Comparison of ENCODE assay signal across 11 cellular contexts in the genomic region with DNA sequence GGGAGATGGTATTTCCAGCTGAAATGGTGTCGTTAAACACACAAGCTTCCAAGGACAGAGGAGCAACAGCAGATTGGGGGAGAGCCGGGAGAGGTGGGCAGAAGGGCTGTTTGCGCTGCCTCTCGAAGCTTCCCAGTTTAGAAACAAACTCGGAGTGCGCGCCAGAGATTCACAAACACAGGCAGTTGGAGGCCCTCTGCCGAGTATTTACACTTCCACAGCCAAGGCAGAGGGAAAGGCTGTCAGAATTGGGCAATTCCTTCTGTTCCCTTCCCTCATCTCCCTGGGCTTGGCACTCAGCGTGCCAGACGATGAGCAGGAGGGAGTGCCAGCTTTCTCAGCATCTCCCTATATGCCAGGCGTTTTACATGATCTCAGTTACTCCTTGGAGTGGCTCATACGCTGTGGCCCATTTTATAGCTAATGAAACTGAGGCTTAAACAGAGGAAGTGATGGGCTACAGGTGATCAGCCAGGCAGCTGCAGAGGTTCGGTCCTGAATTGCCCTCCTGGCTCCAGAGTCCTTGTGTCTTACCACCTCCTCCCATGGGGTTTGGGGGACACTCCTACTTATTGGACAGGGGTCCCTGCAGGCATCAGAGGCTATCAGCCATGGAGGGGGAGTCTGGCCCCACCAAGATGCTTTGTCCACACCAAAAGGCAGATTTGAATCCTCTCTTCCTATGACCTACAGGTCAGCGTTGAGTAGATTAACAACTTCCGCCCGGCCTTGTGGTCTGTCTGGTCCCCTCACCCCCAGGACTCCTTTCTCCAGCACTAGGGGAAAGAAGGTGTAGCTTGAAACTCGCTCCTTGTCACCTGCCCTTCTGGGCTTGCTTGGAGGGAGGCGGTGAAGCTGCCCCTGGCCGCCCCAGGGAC. TPM values are rescaled to one million over a fixed set of nuclear protein-coding genes. Genes with fewer than 3 reads are reported as not detected.
DNase-seq lines count a peak whose midpoint lies in the region; TF ChIP-seq lines count a peak whose summit lies in the region.
"Had no signal": no experiment of that assay in that cellular context is flagged by ENCODE, and none has a peak within 500 bp of the region (broad histone marks: within the 10 kb centered on the region; RNA-seq: fewer than 3 reads in every experiment).

No MANE protein-coding gene starts in this region.

- H3K27ac ChIP-seq in right atrium auricular region = peak overlapping the region; percentile 79 to 89

- no peak overlapping the region for H3K27ac Mint-ChIP-seq in activated naive CD4-positive, alpha-beta T cell treated with anti-CD3 and anti-CD28 coated beads for 36 hours

- H3K36me3 ChIP-seq in adipocyte (ENCODE audit: control insufficient read depth, insufficient read depth, low read length, severe bottlenecking) (no peaks in the 10 kb centered on the region), right atrium auricular region (no peaks in the 10 kb centered on the region)

- H3K4me3 ChIP-seq in adipocyte (ENCODE audit: low read length) = peak overlapping the region; percentile 38
- no peak overlapping the region for H3K4me3 ChIP-seq in right atrium auricular region

- peaks cover 30% of the 10 kb centered on the region for H3K27me3 Mint-ChIP-seq in activated naive CD4-positive, alpha-beta T cell treated with anti-CD3 and anti-CD28 coated beads for 36 hours (ENCODE audit: low read depth)

- no peak for TF ChIP-seq CTCF in right atrium auricular region (IDR thresholded peaks at IDR 0.05)

- H3K9me3 ChIP-seq in adipocyte (ENCODE audit: control insufficient read depth, low read length) (no peaks in the 10 kb centered on the region), right atrium auricular region (no peaks in the 10 kb centered on the region)

- H3K4me1 Mint-ChIP-seq in activated naive CD4-positive, alpha-beta T cell treated with anti-CD3 and anti-CD28 coated beads for 36 hours (ENCODE audit: low read depth) = peaks cover 2% of the 10 kb centered on the region

- no peak overlapping the region for H3K4me3 Mint-ChIP-seq in activated naive CD4-positive, alpha-beta T cell treated with anti-CD3 and anti-CD28 coated beads for 36 hours

- H3K27me3 ChIP-seq in adipocyte (replicated peaks; ENCODE audit: control insufficient read depth, insufficient read depth, low read length) = peaks cover 52% of the 10 kb centered on the region
- H3K27me3 ChIP-seq in right atrium auricular region = no peaks in the 10 kb centered on the region

- no peaks in the 10 kb centered on the region for H3K36me3 Mint-ChIP-seq in activated naive CD4-positive, alpha-beta T cell treated with anti-CD3 and anti-CD28 coated beads for 36 hours (ENCODE audit: low read depth)

- peak overlapping the region; percentile 20 for H3K9ac ChIP-seq in adipocyte (ENCODE audit: low read length)

- H3K4me1 ChIP-seq in adipocyte (ENCODE audit: control insufficient read depth, insufficient read depth, low read length) (peaks cover 12% of the 10 kb centered on the region), right atrium auricular region (peaks cover 0 to 86% of the 10 kb centered on the region in 2 donors)

- CTCF ChIA-PET in activated naive CD4-positive, alpha-beta T cell treated with anti-CD3 and anti-CD28 coated beads for 36 hours (lab: Charles Lee) = interaction anchor here (2.7 kb wide), 1 partner anchor 119 kb away, joined by 9 read pairs; no protein-coding TSS in a partner anchor

- no peaks in the 10 kb centered on the region for H3K9me3 Mint-ChIP-seq in activated naive CD4-positive, alpha-beta T cell treated with anti-CD3 and anti-CD28 coated beads for 36 hours

- DNase-seq in GM04503 (ENCODE audit: low read depth) (peak; percentile 27), adipocyte (ENCODE audit: low read depth) (no peak), right atrium auricular region (ENCODE audit: low spot score) (peak; percentile 64), retina (peak; percentile 50), A172 (ENCODE audit: low spot score) (no peak)
- DNase-seq in stimulated activated CD4-positive, alpha-beta T cell treated with anti-CD3 and anti-CD28 coated beads, Interleukin-2, amount 100 ng/mL, for 48 hours = no peak
- no peak for DNase-seq in activated naive CD4-positive, alpha-beta T cell treated with anti-CD3 and anti-CD28 coated beads for 36 hours
- DNase-seq in activated naive CD4-positive, alpha-beta T cell treated with anti-CD3 and anti-CD28 coated beads, Interleukin-2, amount 50 U/mL, for 16 hours = no peak
- DNase-seq: DMS79 treated with DMSO at 0.1 percent for 48 hours, HCEC 1CT, NCI-H2081 treated with DMSO at 0.1 percent for 48 hours had no signal

- intact Hi-C loops in activated naive CD4-positive, alpha-beta T cell treated with anti-CD3 and anti-CD28 coated beads for 36 hours (cut with micrococcal nuclease) = loop anchor here (10.0 kb wide), 1 partner anchor 562 kb away; no protein-coding TSS in a partner anchor

RNA-seq across cellular contexts. Expression of a gene that starts 3.1 kb away (rescaled TPM):
- total RNA-seq in right atrium auricular region = 10 to 100 TPM; 23.6 to 32.4 TPM
- total RNA-seq in activated naive CD4-positive, alpha-beta T cell treated with anti-CD3 and anti-CD28 coated beads for 36 hours = under 1 TPM; 0.20 to 0.38 TPM
- total RNA-seq in A172 (2014; rRNA removed; shearing (Covaris generic)) = 3.7 and 4.2 TPM in 2 replicates

Comparison
In these comparisons a context has a peak if more than half of its experiments do, and no peak if none do; other contexts are left out.
1. DNase-seq: peak in GM04503 (single experiment), right atrium auricular region (single experiment) and retina (single experiment); none in adipocyte (single experiment), stimulated activated CD4-positive, alpha-beta T cell treated with anti-CD3 and anti-CD28 coated beads, Interleukin-2, amount 100 ng/mL, for 48 hours (0 of 2), activated naive CD4-positive, alpha-beta T cell treated with anti-CD3 and anti-CD28 coated beads for 36 hours (single experiment), A172 (single experiment) and activated naive CD4-positive, alpha-beta T cell treated with anti-CD3 and anti-CD28 coated beads, Interleukin-2, amount 50 U/mL, for 16 hours (single experiment).